In the genomic region with DNA sequence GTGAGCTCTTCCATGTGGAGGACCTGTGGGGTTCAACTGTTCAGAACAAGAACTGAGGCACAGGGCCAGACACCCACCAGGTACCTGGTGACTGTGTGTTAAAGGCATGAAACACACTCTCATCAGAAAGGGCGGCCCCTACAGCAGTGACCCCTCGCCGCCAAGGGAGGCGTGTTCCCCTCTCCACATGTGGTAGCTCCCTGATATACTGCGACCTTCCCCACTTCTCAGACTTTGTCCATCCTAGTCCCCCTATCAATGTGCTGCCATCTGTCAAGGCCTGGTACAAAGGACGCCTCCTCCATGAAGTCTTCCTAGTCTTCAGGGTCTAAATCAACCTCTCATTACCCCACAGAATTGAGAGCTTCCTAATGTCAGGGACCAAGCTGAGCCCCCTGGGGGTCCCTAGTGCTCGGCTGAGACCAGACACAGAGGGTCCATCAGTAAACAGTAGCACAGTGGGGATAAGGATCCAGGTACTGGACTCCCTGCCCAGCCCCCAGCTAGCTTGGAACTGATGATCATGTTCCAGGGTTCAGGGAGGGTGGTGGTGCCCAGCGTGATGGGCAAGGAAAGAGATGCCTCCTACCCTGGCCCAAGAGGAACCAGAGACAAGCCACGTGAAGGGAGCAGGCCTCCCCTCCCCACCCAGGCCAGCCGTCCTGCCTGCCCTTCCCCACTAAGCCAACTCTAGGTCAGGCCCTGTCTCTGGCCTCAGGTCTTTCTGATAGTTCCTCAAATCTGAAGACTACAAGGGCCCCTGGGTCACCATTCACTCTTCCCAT, we compare ENCODE assay signal across 22 cellular contexts. TPM values are rescaled to one million over a fixed set of nuclear protein-coding genes. Genes with fewer than 3 reads are reported as not detected.
"Had no signal": no experiment of that assay in that cellular context is flagged by ENCODE, and none has a peak within 500 bp of the region (broad histone marks: within the 10 kb centered on the region; RNA-seq: fewer than 3 reads in every experiment).

No MANE protein-coding gene starts in this region.

- DNase-seq: activated CD4-positive, alpha-beta T cell treated with anti-CD3 and anti-CD28 coated beads, Interleukin-2, amount 50 U/mL, for 4 hours; activated CD8-positive, alpha-beta memory T cell treated with anti-CD3 and anti-CD28 coated beads for 24 hours; activated CD8-positive, alpha-beta memory T cell treated with anti-CD3 and anti-CD28 coated beads, Interleukin-2, amount 50 U/mL, for 4 hours; activated naive CD4-positive, alpha-beta T cell treated with Interleukin-2 at 50 U/mL for 16 hours; activated naive CD8-positive, alpha-beta T cell treated with anti-CD3 and anti-CD28 coated beads for 36 hours; activated T-cell treated with anti-CD3 and anti-CD28 coated beads, Interleukin-2, amount 50 U/mL, for 24 hours; amniotic stem cell; cerebellar nuclear complex; cortex of kidney; endodermal cell; immature natural killer cell; occipital lobe; stimulated activated CD4-positive, alpha-beta T cell treated with anti-CD3 and anti-CD28 coated beads, Interleukin-2, amount 100 ng/mL, for 24 hours; stimulated activated naive CD4-positive, alpha-beta T cell; T1000; upper lobe of left lung had no signal

- H3K27me3 ChIP-seq: hepatocyte, upper lobe of left lung had no signal

- H2AFZ ChIP-seq: hepatocyte had no signal

- H3K36me3 Mint-ChIP-seq: activated naive CD8-positive, alpha-beta T cell treated with anti-CD3 and anti-CD28 coated beads for 36 hours; immature natural killer cell; memory B cell; WTC11 had no signal

- ATAC-seq: activated T-helper 17 cell treated with anti-CD3 and anti-CD28 coated beads, Interleukin-2, amount 50 U/mL, for 72 hours; WTC11 had no signal

- H3K4me3 Mint-ChIP-seq: activated naive CD8-positive, alpha-beta T cell treated with anti-CD3 and anti-CD28 coated beads for 36 hours; activated T-cell treated with anti-CD3 and anti-CD28 coated beads, Interleukin-2, amount 50 U/mL, for 24 hours; activated T-helper 17 cell treated with anti-CD3 and anti-CD28 coated beads, Interleukin-2, amount 50 U/mL, for 72 hours; endodermal cell; immature natural killer cell; memory B cell; T-helper 1 cell treated with Interleukin-12 subunit alpha and Interleukin-12 subunit beta and Interleukin-4 antibody, amounts not matched to agents 30 μg/mL and 1 μg/mL, for 36 hours; WTC11 had no signal

- H3K36me3 ChIP-seq: thoracic aorta, upper lobe of left lung had no signal

- H3K9me3 ChIP-seq: thoracic aorta, upper lobe of left lung had no signal

- H3K4me3 ChIP-seq: hepatocyte, thoracic aorta, upper lobe of left lung had no signal

- H3K4me2 ChIP-seq: hepatocyte had no signal

- H3K27ac ChIP-seq: hepatocyte, thoracic aorta, upper lobe of left lung had no signal

- H3K27ac Mint-ChIP-seq: activated naive CD8-positive, alpha-beta T cell treated with anti-CD3 and anti-CD28 coated beads for 36 hours; activated T-cell treated with anti-CD3 and anti-CD28 coated beads, Interleukin-2, amount 50 U/mL, for 24 hours; activated T-helper 17 cell treated with anti-CD3 and anti-CD28 coated beads, Interleukin-2, amount 50 U/mL, for 72 hours; endodermal cell; memory B cell; T-helper 1 cell treated with Interleukin-12 subunit alpha and Interleukin-12 subunit beta and Interleukin-4 antibody, amounts not matched to agents 30 μg/mL and 1 μg/mL, for 36 hours; WTC11 had no signal

- H3K9me3 Mint-ChIP-seq: activated naive CD8-positive, alpha-beta T cell treated with anti-CD3 and anti-CD28 coated beads for 36 hours; activated T-cell treated with anti-CD3 and anti-CD28 coated beads, Interleukin-2, amount 50 U/mL, for 24 hours; endodermal cell; immature natural killer cell; memory B cell; T-helper 1 cell treated with Interleukin-12 subunit alpha and Interleukin-12 subunit beta and Interleukin-4 antibody, amounts not matched to agents 30 μg/mL and 1 μg/mL, for 36 hours; WTC11 had no signal

- H3K4me1 Mint-ChIP-seq: activated naive CD8-positive, alpha-beta T cell treated with anti-CD3 and anti-CD28 coated beads for 36 hours had no signal

RNA-seq across cellular contexts. Expression of gene SDC3, which starts 10.3 kb away (rescaled TPM):
- polyA plus RNA-seq: immature natural killer cell had no signal
